ENCODE assay signal across 8 cellular contexts in genomic region chr2:219207884-219208740, GRCh38. TPM values are rescaled to one million over a fixed set of nuclear protein-coding genes. Genes with fewer than 3 reads are reported as not detected.
DNase-seq lines count a peak whose midpoint lies in the region; ATAC-seq and TF ChIP-seq lines count a peak whose summit lies in the region.

No MANE protein-coding gene starts in this region.

- peaks cover 30% of the 10 kb centered on the region for H3K4me1 Mint-ChIP-seq in brain

- H3K4me1 ChIP-seq in IMR-90 (ENCODE audit: control insufficient read depth, insufficient read depth, low read length) (peaks cover 16% of the 10 kb centered on the region), mesenchymal stem cell (ENCODE audit: control insufficient read depth, insufficient read depth, low read depth, low read length) (peaks cover 14% of the 10 kb centered on the region)

- H3K9ac ChIP-seq in IMR-90 (ENCODE audit: low read depth, low read length) (peak overlapping the region; percentile 78; the same call in 1 of the 2 replicates), mesenchymal stem cell (ENCODE audit: low read length) (peak overlapping the region; percentile 83)

- H3K79me1 ChIP-seq in IMR-90 (ENCODE audit: low read depth in 1 of 2, low read length in 2 of 2) (peaks cover 5 to 19% of the 10 kb centered on the region in 2 experiments; a peak in 3 of 4 replicates), mesenchymal stem cell (replicated peaks; ENCODE audit: low read length, poor library complexity, severe bottlenecking) (peaks cover 10% of the 10 kb centered on the region)

- peaks cover 8% of the 10 kb centered on the region; the same call in 1 of the 2 replicates for H3K9me1 ChIP-seq in IMR-90 (ENCODE audit: insufficient read depth, low read length)

- in situ Hi-C loops in IMR-90 (cut with MboI; ENCODE audit: low sequenced_read_pairs) = loop anchor here (5.0 kb wide), 1 partner anchor 36 kb away; the partner anchor contains the start of gene SLC23A3

- H3K36me3 ChIP-seq in IMR-90 (ENCODE audit: control insufficient read depth, insufficient read depth, low read length) (peaks cover 35% of the 10 kb centered on the region), mesenchymal stem cell (ENCODE audit: control insufficient read depth in 1 of 2, insufficient read depth in 2 of 2, low read depth in 1 of 2, low read length in 2 of 2) (peaks cover 40 to 50% of the 10 kb centered on the region in 2 experiments)

- H3K4me3 ChIP-seq in IMR-90 (ENCODE audit: insufficient read depth, low read depth, low read length) (peak overlapping the region; percentile 84; the same call in 1 of the 2 replicates), mesenchymal stem cell (ENCODE audit: insufficient read depth in 1 of 2, low read depth in 1 of 2, low read length in 2 of 2) (peak overlapping the region in 1 of 2 experiments; percentile 87)

- H4K20me1 ChIP-seq in IMR-90 (ENCODE audit: insufficient read depth, low read length) = peaks cover 9% of the 10 kb centered on the region; the same call in 1 of the 2 replicates

- POLR2A ChIA-PET in IMR-90 (lab: Charles Lee; ENCODE audit: unreplicated experiment) = interaction anchor here (1.1 kb wide), 1 partner anchor 9 kb away, joined by 3 read pairs; no protein-coding TSS in a partner anchor

- H2BK5ac ChIP-seq in IMR-90 (ENCODE audit: low read depth, low read length, poor library complexity, severe bottlenecking) (peak overlapping the region; percentile 46), mesenchymal stem cell (ENCODE audit: low read depth, low read length, poor library complexity, severe bottlenecking) (no peak overlapping the region)

- peak overlapping the region; percentile 99 for H3K4me2 ChIP-seq in IMR-90 (ENCODE audit: low read depth, low read length)
- peak overlapping the region; percentile 44 for H3K4me2 ChIP-seq in mesenchymal stem cell (ENCODE audit: low read length, poor library complexity, severe bottlenecking)

- TF ChIP-seq CTCF in IMR-90 (conservative IDR thresholded peaks at IDR 0.05; ENCODE audit: low read depth, low read length) (no peak), brain (conservative IDR thresholded peaks at IDR 0.05) (no peak)

- H3K4me3 Mint-ChIP-seq in brain = peak overlapping the region; percentile 84 to 98 (median 97)

- no peaks in the 10 kb centered on the region for H3K27me3 ChIP-seq in IMR-90 (ENCODE audit: control insufficient read depth, insufficient read depth, low read length)
- no peaks in the 10 kb centered on the region for H3K27me3 ChIP-seq in mesenchymal stem cell (ENCODE audit: control insufficient read depth in 1 of 2, insufficient read depth in 1 of 2, low read length in 2 of 2)

- H3K23ac ChIP-seq in IMR-90 (ENCODE audit: low read depth, low read length) (peak overlapping the region; percentile 94), mesenchymal stem cell (ENCODE audit: low read length in 2 of 2) (no peak overlapping the region)

- no peak overlapping the region for H3K18ac ChIP-seq in IMR-90 (ENCODE audit: low read depth, low read length)
- H3K18ac ChIP-seq in mesenchymal stem cell (ENCODE audit: low read depth in 1 of 2, low read length in 2 of 2) = peak overlapping the region in 1 of 2 experiments; percentile 58

- peaks cover 20% of the 10 kb centered on the region for H3K36me3 Mint-ChIP-seq in brain

- H3K9me3 ChIP-seq in IMR-90 (ENCODE audit: control insufficient read depth, insufficient read depth, low read length) (no peaks in the 10 kb centered on the region), mesenchymal stem cell (ENCODE audit: control insufficient read depth, low read length) (no peaks in the 10 kb centered on the region)

- CTCF ChIA-PET in IMR-90 (lab: Yijun Ruan, JAX) = interaction anchor here (0.6 to 1.4 kb wide), 2 partner anchors 10 to 179 kb away, joined by 3 to 5 read pairs; partner anchors contain the start of gene DNPEP

- H3K4ac ChIP-seq in IMR-90 (ENCODE audit: low read depth, low read length) = peak overlapping the region; percentile 90
- H3K4ac ChIP-seq in mesenchymal stem cell (ENCODE audit: low read depth in 1 of 2, low read length in 2 of 2) = peak overlapping the region in 1 of 2 experiments; percentile 83

- no peak for TF ChIP-seq POLR2A in IMR-90 (IDR thresholded peaks at IDR 0.05; ENCODE audit: low read depth, low read length)

- no TSS peak for BruUV-seq in IMR-90 (replicated peaks; lab: Mats Ljungman, UMichigan)

- H2BK15ac ChIP-seq in IMR-90 (ENCODE audit: low read depth, low read length) (no peak overlapping the region), mesenchymal stem cell (ENCODE audit: low read depth, poor library complexity, severe bottlenecking) (no peak overlapping the region)

- 56% methylated on average over 5 of the region's 17 CpGs; no CpG with 5 or more reads in 1 of the 2 experiments for WGBS in IMR-90 (ENCODE audit: extremely low coverage in 2 of 2, insufficient read length in 1 of 2), 2 experiments
- 85% methylated on average over 16 of the region's 17 CpGs for WGBS in mesenchymal stem cell

- peak overlapping the region; percentile 6 for H2BK120ac ChIP-seq in IMR-90 (ENCODE audit: low read depth, low read length)
- peak overlapping the region; percentile 38 for H2BK120ac ChIP-seq in mesenchymal stem cell (ENCODE audit: low read depth, low read length)

- H2AK5ac ChIP-seq in IMR-90 (ENCODE audit: low read depth, low read length) (peak overlapping the region; percentile 65; the same call in 1 of the 2 replicates), mesenchymal stem cell (ENCODE audit: low read length, severe bottlenecking) (peak overlapping the region; percentile 21)

- H3K27me3 Mint-ChIP-seq in brain = no peaks in the 10 kb centered on the region

- peak overlapping the region in 1 of 2 experiments; percentile 45 for H2BK12ac ChIP-seq in mesenchymal stem cell (ENCODE audit: low read length in 2 of 2)

- intact Hi-C loops in IMR-90 (cut with micrococcal nuclease) = loop anchor here (2.0 kb wide), 1 partner anchor 31 kb away; the partner anchor contains the start of gene CNPPD1

- DNase-seq in AG08395 (ENCODE audit: low spot score) (peak; percentile 37), IMR-90 (peak; percentile 59), mesenchymal stem cell (peak; percentile 50)
- DNase-seq in effector CD4-positive, alpha-beta T cell = no peak
- DNase-seq in stimulated activated CD4-positive, alpha-beta T cell treated with anti-CD3 and anti-CD28 coated beads, Interleukin-2, amount 100 ng/mL, for 24 hours = no peak

- ATAC-seq in IMR-90 (ENCODE audit: low read depth) = peak; percentile 1; the same call in 1 of the 2 replicates
- ATAC-seq in HG03565 (IDR thresholded peaks at IDR 0.05; ENCODE audit: unreplicated experiment) = no peak
- no peak for ATAC-seq in GM19324 (IDR thresholded peaks at IDR 0.05; ENCODE audit: low FRiP score, unreplicated experiment)

- H4K8ac ChIP-seq in IMR-90 (ENCODE audit: low read depth in 2 of 2, low read length in 2 of 2) (peak overlapping the region in 1 of 2 experiments; percentile 52; a peak in 2 of 4 replicates), mesenchymal stem cell (ENCODE audit: low read length) (peak overlapping the region; percentile 57)

- H3K27ac Mint-ChIP-seq in brain = peak overlapping the region; percentile 75 to 92 (median 87)

- peak overlapping the region; percentile 92 for H3K14ac ChIP-seq in IMR-90 (replicated peaks; ENCODE audit: low read depth, low read length)
- no peak overlapping the region for H3K14ac ChIP-seq in mesenchymal stem cell (ENCODE audit: low read length in 2 of 2)

- H2AFZ ChIP-seq in IMR-90 (replicated peaks; ENCODE audit: low read length, poor library complexity) (peak overlapping the region; percentile 91), mesenchymal stem cell (ENCODE audit: low read depth, low read length) (no peak overlapping the region)

- no peak for TF ChIP-seq RAD21 in IMR-90 (IDR thresholded peaks at IDR 0.05; ENCODE audit: low read length)

- peak overlapping the region; percentile 90 for H2AK9ac ChIP-seq in IMR-90 (replicated peaks; ENCODE audit: low read depth, low read length, poor library complexity)

- H4K91ac ChIP-seq in IMR-90 (ENCODE audit: insufficient read depth, low read depth, low read length) (peak overlapping the region; percentile 58), mesenchymal stem cell (ENCODE audit: low read length) (no peak overlapping the region)

- dilution Hi-C loops in IMR-90 (cut with HindIII; ENCODE audit: low sequenced_read_pairs, unreplicated experiment) = no loop called here

- no peak overlapping the region for H2BK20ac ChIP-seq in IMR-90 (ENCODE audit: low read depth, low read length)

- peaks cover 0 to 6% (median 2%) of the 10 kb centered on the region in 5 experiments for H3K9me3 Mint-ChIP-seq in brain

- H3K56ac ChIP-seq in IMR-90 (ENCODE audit: extremely low read depth, insufficient read depth, low read length) = no peak overlapping the region

- peak overlapping the region; percentile 69 for H3K27ac ChIP-seq in IMR-90 (ENCODE audit: insufficient read depth, low read length)
- H3K27ac ChIP-seq in mesenchymal stem cell (ENCODE audit: low read length, poor library complexity, severe bottlenecking) = peak overlapping the region; percentile 3

- no peak overlapping the region for H4K5ac ChIP-seq in IMR-90 (ENCODE audit: low read depth, low read length)

RNA-seq across cellular contexts. Expression of gene ZFAND2B, which starts 1.5 kb away (rescaled TPM):
- 21.9 and 25.5 TPM in 2 replicates for total RNA-seq in IMR-90 (2012; rRNA removed)
- polyA plus RNA-seq in IMR-90 (2012; rRNA removed) = 38.3 and 43.0 TPM in 2 replicates
- polyA plus RNA-seq in IMR-90 (2012; cell fraction: cytosol; rRNA removed) = 37.3 and 38.0 TPM in 2 replicates
- polyA plus RNA-seq in IMR-90 (2012; cell fraction: nucleus; rRNA removed; ENCODE audit: low replicate concordance) = 119 and 135 TPM in 2 replicates
- 40.3 TPM for polyA plus RNA-seq in brain (ENCODE audit: insufficient read depth, low read depth, low replicate concordance)
- polyA plus RNA-seq in mesenchymal stem cell (2013, experiment 1 of 2) = 24.7 TPM
- 28.6 TPM for polyA plus RNA-seq in mesenchymal stem cell (2013, experiment 2 of 2)

RNA-seq across cellular contexts. Expression of gene ABCB6, which starts 10.6 kb away (rescaled TPM):
- 10.8 and 12.5 TPM in 2 replicates for total RNA-seq in IMR-90 (2012; rRNA removed)
- polyA plus RNA-seq in IMR-90 (2012; rRNA removed) (24.3 and 24.7 TPM in 2 replicates), brain (ENCODE audit: insufficient read depth, low read depth, low replicate concordance) (24.3 TPM)
- 12.5 and 13.7 TPM in 2 replicates for polyA plus RNA-seq in IMR-90 (2012; cell fraction: cytosol; rRNA removed)
- 140 and 197 TPM in 2 replicates for polyA plus RNA-seq in IMR-90 (2012; cell fraction: nucleus; rRNA removed; ENCODE audit: low replicate concordance)
- polyA plus RNA-seq in mesenchymal stem cell (2013, experiment 1 of 2) = 11.5 TPM
- 9.4 TPM for polyA plus RNA-seq in mesenchymal stem cell (2013, experiment 2 of 2)

RNA-seq across cellular contexts. Expression of gene ATG9A, which starts 21.3 kb away (rescaled TPM):
- total RNA-seq in IMR-90 (2012; rRNA removed) = 27.8 and 35.1 TPM in 2 replicates
- polyA plus RNA-seq in IMR-90 (2012; rRNA removed) (58.3 and 59.7 TPM in 2 replicates), brain (ENCODE audit: insufficient read depth, low read depth, low replicate concordance) (59.1 TPM)
- polyA plus RNA-seq in IMR-90 (2012; cell fraction: cytosol; rRNA removed) = 28.7 and 55.2 TPM in 2 replicates
- polyA plus RNA-seq in IMR-90 (2012; cell fraction: nucleus; rRNA removed; ENCODE audit: low replicate concordance) = 65.1 and 91.7 TPM in 2 replicates
- 36.0 TPM for polyA plus RNA-seq in mesenchymal stem cell (2013, experiment 1 of 2)
- 35.1 TPM for polyA plus RNA-seq in mesenchymal stem cell (2013, experiment 2 of 2)

RNA-seq across cellular contexts. Expression of gene ANKZF1, which starts 21.5 kb away (rescaled TPM):
- total RNA-seq in IMR-90 (2012; rRNA removed) = 18.3 and 18.6 TPM in 2 replicates
- 29.1 and 33.8 TPM in 2 replicates for polyA plus RNA-seq in IMR-90 (2012; rRNA removed)
- 9.8 and 11.4 TPM in 2 replicates for polyA plus RNA-seq in IMR-90 (2012; cell fraction: cytosol; rRNA removed)
- 195 and 339 TPM in 2 replicates for polyA plus RNA-seq in IMR-90 (2012; cell fraction: nucleus; rRNA removed; ENCODE audit: low replicate concordance)
- 19.2 TPM for polyA plus RNA-seq in brain (ENCODE audit: insufficient read depth, low read depth, low replicate concordance)
- polyA plus RNA-seq in mesenchymal stem cell (2013, experiment 1 of 2) = 15.6 TPM
- polyA plus RNA-seq in mesenchymal stem cell (2013, experiment 2 of 2) = 14.5 TPM

RNA-seq across cellular contexts. Expression of gene RETREG2, which starts 30.0 kb away (rescaled TPM):
- 39.2 and 51.1 TPM in 2 replicates for total RNA-seq in IMR-90 (2012; rRNA removed)
- polyA plus RNA-seq in IMR-90 (2012; rRNA removed) = 45.1 and 45.2 TPM in 2 replicates
- polyA plus RNA-seq in IMR-90 (2012; cell fraction: cytosol; rRNA removed) = 29.0 and 35.1 TPM in 2 replicates
- 54.0 and 55.9 TPM in 2 replicates for polyA plus RNA-seq in IMR-90 (2012; cell fraction: nucleus; rRNA removed; ENCODE audit: low replicate concordance)
- 161 TPM for polyA plus RNA-seq in brain (ENCODE audit: insufficient read depth, low read depth, low replicate concordance)
- polyA plus RNA-seq in mesenchymal stem cell (2013, experiment 1 of 2) = 46.4 TPM
- 44.6 TPM for polyA plus RNA-seq in mesenchymal stem cell (2013, experiment 2 of 2)

Comparison
In these comparisons a context has a peak if more than half of its experiments do, and no peak if none do; other contexts are left out.
1. DNase-seq: peak in AG08395 (single experiment), IMR-90 (single experiment) and mesenchymal stem cell (single experiment); none in effector CD4-positive, alpha-beta T cell (single experiment) and stimulated activated CD4-positive, alpha-beta T cell treated with anti-CD3 and anti-CD28 coated beads, Interleukin-2, amount 100 ng/mL, for 24 hours (0 of 2).